In genomic region chr17:29614345-29615047, GRCh38 we compare ENCODE assay signal across 2 cellular contexts.
TF ChIP-seq lines count a peak whose summit lies in the region.

No MANE protein-coding gene starts in this region.

TF ChIP-seq in WTC11, 78 proteins besides CTCF, POLR2A, EP300 and RAD21:
- TF ChIP-seq TEAD1 (CRISPR knock-in tag; IDR thresholded peaks at IDR 0.05), result no peak
- TF ChIP-seq, protein P1, sequence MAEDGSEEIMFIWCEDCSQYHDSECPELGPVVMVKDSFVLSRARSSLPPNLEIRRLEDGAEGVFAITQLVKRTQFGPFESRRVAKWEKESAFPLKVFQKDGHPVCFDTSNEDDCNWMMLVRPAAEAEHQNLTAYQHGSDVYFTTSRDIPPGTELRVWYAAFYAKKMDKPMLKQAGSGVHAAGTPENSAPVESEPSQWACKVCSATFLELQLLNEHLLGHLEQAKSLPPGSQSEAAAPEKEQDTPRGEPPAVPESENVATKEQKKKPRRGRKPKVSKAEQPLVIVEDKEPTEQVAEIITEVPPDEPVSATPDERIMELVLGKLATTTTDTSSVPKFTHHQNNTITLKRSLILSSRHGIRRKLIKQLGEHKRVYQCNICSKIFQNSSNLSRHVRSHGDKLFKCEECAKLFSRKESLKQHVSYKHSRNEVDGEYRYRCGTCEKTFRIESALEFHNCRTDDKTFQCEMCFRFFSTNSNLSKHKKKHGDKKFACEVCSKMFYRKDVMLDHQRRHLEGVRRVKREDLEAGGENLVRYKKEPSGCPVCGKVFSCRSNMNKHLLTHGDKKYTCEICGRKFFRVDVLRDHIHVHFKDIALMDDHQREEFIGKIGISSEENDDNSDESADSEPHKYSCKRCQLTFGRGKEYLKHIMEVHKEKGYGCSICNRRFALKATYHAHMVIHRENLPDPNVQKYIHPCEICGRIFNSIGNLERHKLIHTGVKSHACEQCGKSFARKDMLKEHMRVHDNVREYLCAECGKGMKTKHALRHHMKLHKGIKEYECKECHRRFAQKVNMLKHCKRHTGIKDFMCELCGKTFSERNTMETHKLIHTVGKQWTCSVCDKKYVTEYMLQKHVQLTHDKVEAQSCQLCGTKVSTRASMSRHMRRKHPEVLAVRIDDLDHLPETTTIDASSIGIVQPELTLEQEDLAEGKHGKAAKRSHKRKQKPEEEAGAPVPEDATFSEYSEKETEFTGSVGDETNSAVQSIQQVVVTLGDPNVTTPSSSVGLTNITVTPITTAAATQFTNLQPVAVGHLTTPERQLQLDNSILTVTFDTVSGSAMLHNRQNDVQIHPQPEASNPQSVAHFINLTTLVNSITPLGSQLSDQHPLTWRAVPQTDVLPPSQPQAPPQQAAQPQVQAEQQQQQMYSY (CRISPR knock-in tag; IDR thresholded peaks at IDR 0.05), result no peak
- TF ChIP-seq ZNF423 (CRISPR knock-in tag; IDR thresholded peaks at IDR 0.05), result no peak
- TF ChIP-seq ZNF671 (CRISPR knock-in tag; IDR thresholded peaks at IDR 0.05), result no peak
- TF ChIP-seq AFF4 (CRISPR knock-in tag; IDR thresholded peaks at IDR 0.05; ENCODE audit: borderline replicate concordance), result no peak

TF ChIP-seq in endothelial cell of umbilical vein, 7 proteins besides CTCF, POLR2A, EP300 and RAD21:
- TF ChIP-seq GATA2 (IDR thresholded peaks at IDR 0.05; ENCODE audit: insufficient read depth, insufficient read length, low read depth, low read length) (no peak), FOS (IDR thresholded peaks at IDR 0.05; ENCODE audit: borderline replicate concordance, insufficient read depth, low read length) (no peak), EZH2 (IDR thresholded peaks at IDR 0.05; ENCODE audit: borderline replicate concordance, low read depth, low read length, severe bottlenecking) (no peak), JUN (IDR thresholded peaks at IDR 0.05; ENCODE audit: borderline replicate concordance, insufficient read depth, insufficient read length, low read depth) (no peak), POLR2AphosphoS5 (IDR thresholded peaks at IDR 0.05; ENCODE audit: insufficient read depth, low read depth, low read length) (no peak), MYC (IDR thresholded peaks at IDR 0.05; ENCODE audit: low read depth, low read length) (no peak), MAX (IDR thresholded peaks at IDR 0.05; ENCODE audit: insufficient read depth, insufficient read length) (no peak)
